Comparison of ENCODE assay signal across 28 cellular contexts in the genomic region with DNA sequence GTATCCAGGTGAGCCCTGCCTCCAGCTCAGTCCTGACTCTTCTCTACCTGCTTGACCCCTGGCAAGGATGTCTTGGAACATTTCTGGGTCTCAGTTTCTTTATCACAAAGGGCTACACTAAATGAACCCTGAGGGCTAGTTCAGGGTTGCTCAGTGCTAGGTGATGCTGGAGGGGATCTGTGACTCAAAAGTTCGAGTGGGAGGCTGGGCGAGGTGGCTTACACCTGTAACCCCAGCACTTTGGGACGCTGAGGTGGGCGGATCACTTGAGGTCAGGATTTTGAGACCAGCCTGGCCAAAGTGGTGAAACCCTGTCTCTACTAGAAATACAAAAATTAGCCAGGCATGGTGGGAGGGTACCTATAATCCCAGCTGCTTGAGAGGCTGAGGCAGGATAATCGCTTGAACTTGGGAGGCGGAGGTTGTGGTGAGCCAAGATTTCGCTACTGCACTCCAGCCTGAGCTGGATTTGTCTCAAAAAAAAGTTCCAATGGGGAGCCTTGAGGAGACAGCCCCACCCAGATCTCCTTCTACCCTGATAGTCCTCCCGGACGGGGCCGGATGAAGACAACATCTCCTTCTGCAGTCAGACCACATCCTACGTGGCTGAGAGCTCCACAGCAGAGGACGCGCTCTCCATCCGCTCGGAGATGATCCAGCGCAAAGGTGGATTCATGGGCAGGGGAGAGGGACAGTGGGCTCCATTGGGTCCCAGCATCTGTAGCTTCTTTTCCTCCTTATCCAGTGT. TPM values are rescaled to one million over a fixed set of nuclear protein-coding genes. Genes with fewer than 3 reads are reported as not detected.
DNase-seq lines count a peak whose midpoint lies in the region; ATAC-seq, FAIRE-seq and TF ChIP-seq lines count a peak whose summit lies in the region.
"Had no signal": no experiment of that assay in that cellular context is flagged by ENCODE, and none has a peak within 500 bp of the region (broad histone marks: within the 10 kb centered on the region; RNA-seq: fewer than 3 reads in every experiment).

No MANE protein-coding gene starts in this region.

- no peaks in the 10 kb centered on the region for H3K27me3 Mint-ChIP-seq in mesothelial cell of epicardium (ENCODE audit: low read depth)
- H3K27me3 Mint-ChIP-seq: activated CD8-positive, alpha-beta T cell treated with anti-CD3 and anti-CD28 coated beads for 36 hours had no signal

- intact Hi-C loops in K562 (cut with micrococcal nuclease), result no loop called here
- intact Hi-C loops in testis (cut with DNase I; ENCODE audit: low total_unique reads), result no loop called here

- FAIRE-seq in K562 (lab: Jason Lieb, UNC), result no peak

- peaks cover 68% of the 10 kb centered on the region for H3K4me1 Mint-ChIP-seq in mesothelial cell of epicardium

- peaks cover 7% of the 10 kb centered on the region for H3F3A ChIP-seq in SK-N-SH (replicated peaks; ENCODE audit: insufficient read depth)

- no peak overlapping the region for H3K4me3 ChIP-seq in SK-N-SH (ENCODE audit: low read depth in 2 of 2, low read length in 1 of 2)
- H3K4me3 ChIP-seq in K562, result no peak overlapping the region
- no peak overlapping the region for H3K4me3 ChIP-seq in testis
- H3K4me3 ChIP-seq: heart left ventricle, left lung, mucosa of descending colon, smooth muscle cell, upper lobe of left lung had no signal

- H3K4me3 Mint-ChIP-seq in mesothelial cell of epicardium, result no peak overlapping the region
- H3K4me3 Mint-ChIP-seq: activated CD8-positive, alpha-beta T cell treated with anti-CD3 and anti-CD28 coated beads for 36 hours; endodermal cell had no signal

- H3K9ac ChIP-seq in SK-N-SH (no peak overlapping the region), K562 (ENCODE audit: insufficient read depth in 1 of 2, low read depth in 2 of 2, low read length in 2 of 2) (peak overlapping the region in 1 of 2 experiments; percentile 33; a peak in 2 of 4 replicates)

- TF ChIP-seq CTCF in SK-N-SH (IDR thresholded peaks at IDR 0.05) (no peak), K562 (IDR thresholded peaks at IDR 0.05 in 2 of 3, conservative IDR thresholded peaks at IDR 0.05 in 1 of 3; ENCODE audit: insufficient read depth in 2 of 3, low read depth in 1 of 3, low read length in 3 of 3) (no peak), mesothelial cell of epicardium (IDR thresholded peaks at IDR 0.05; ENCODE audit: unreplicated experiment) (no peak), testis (IDR thresholded peaks at IDR 0.05) (no peak)

- BruUV-seq in K562 (replicated peaks; lab: Mats Ljungman, UMichigan), result no TSS peak

- H3K9me3 ChIP-seq in SK-N-SH (no peaks in the 10 kb centered on the region), K562 (replicated peaks; ENCODE audit: control insufficient read depth, insufficient read depth, low read depth, low read length) (no peaks in the 10 kb centered on the region), testis (no peaks in the 10 kb centered on the region)
- H3K9me3 ChIP-seq: heart left ventricle, left lung, mucosa of descending colon, upper lobe of left lung had no signal

- in situ Hi-C loops in K562 (cut with MboI), result loop anchor here (10.0 kb wide), 1 partner anchor 53 kb away; no protein-coding TSS in a partner anchor

- H3K9me1 ChIP-seq in K562 (ENCODE audit: control insufficient read depth, insufficient read depth, low read length), result peaks cover 6% of the 10 kb centered on the region

- ATAC-seq in SK-N-SH treated with all-trans-retinoic acid at 6 μM for 48 hours, result no peak
- no peak for ATAC-seq in K562
- ATAC-seq in GM19023 (IDR thresholded peaks at IDR 0.05; ENCODE audit: unreplicated experiment), result no peak
- ATAC-seq in GM21423 (IDR thresholded peaks at IDR 0.05; ENCODE audit: unreplicated experiment), result no peak
- ATAC-seq: activated CD8-positive, alpha-beta T cell treated with anti-CD3 and anti-CD28 coated beads for 36 hours; left lung; mucosa of descending colon had no signal

- CTCF ChIA-PET in SK-N-SH (lab: Yijun Ruan, JAX) (interaction anchor here (1.0 to 19.0 kb wide), 2 partner anchors 18 to 58 kb away, joined by 4 to 392 read pairs; partner anchors contain the start of gene SYNC), K562 (lab: Yijun Ruan, JAX; ENCODE audit: low intra/inter-chr PET ratio) (interaction anchor here (1.2 kb wide), 1 partner anchor 52 kb away, joined by 5 read pairs; no protein-coding TSS in a partner anchor), HEK293T (lab: Yijun Ruan, JAX) (interaction anchor here (2.1 kb wide), 1 partner anchor 56 kb away, joined by 7 read pairs; no protein-coding TSS in a partner anchor)

- H3K79me2 ChIP-seq in SK-N-SH (ENCODE audit: insufficient read depth) (no peaks in the 10 kb centered on the region), K562 (ENCODE audit: control insufficient read depth, insufficient read depth, low read length) (peaks cover 19% of the 10 kb centered on the region; the same call in 2 of the 3 replicates)

- no peaks in the 10 kb centered on the region for H3K9me3 Mint-ChIP-seq in mesothelial cell of epicardium
- H3K9me3 Mint-ChIP-seq: activated CD8-positive, alpha-beta T cell treated with anti-CD3 and anti-CD28 coated beads for 36 hours; endodermal cell had no signal

- TF ChIP-seq RAD21 in SK-N-SH (IDR thresholded peaks at IDR 0.05; ENCODE audit: low read length) (no peak), K562 (CRISPR knock-in tag; conservative IDR thresholded peaks at IDR 0.05 in 1 of 2, IDR thresholded peaks at IDR 0.05 in 1 of 2) (no peak)

- H3K36me3 ChIP-seq in SK-N-SH (replicated peaks in 1 of 2; ENCODE audit: control insufficient read depth in 1 of 2, insufficient read depth in 2 of 2, low read length in 1 of 2), result peaks cover 0 to 6% of the 10 kb centered on the region in 2 experiments
- peaks cover 65% of the 10 kb centered on the region; the same call in 2 of the 3 replicates for H3K36me3 ChIP-seq in K562 (ENCODE audit: control insufficient read depth, insufficient read depth, low read length)
- H3K36me3 ChIP-seq in testis (ENCODE audit: low read depth, missing control alignments), result no peaks in the 10 kb centered on the region

- no peaks in the 10 kb centered on the region for H3K27me3 ChIP-seq in SK-N-SH (ENCODE audit: insufficient read depth)
- H3K27me3 ChIP-seq in K562 (ENCODE audit: control insufficient read depth in 2 of 2, insufficient read depth in 2 of 2, low read length in 2 of 2), result no peaks in the 10 kb centered on the region
- no peaks in the 10 kb centered on the region for H3K27me3 ChIP-seq in testis
- H3K27me3 ChIP-seq: heart left ventricle, left lung, upper lobe of left lung had no signal

- H3K36me3 Mint-ChIP-seq in mesothelial cell of epicardium, result peaks cover 16% of the 10 kb centered on the region

- H3K9me2 ChIP-seq in SK-N-SH, result no peaks in the 10 kb centered on the region

- no peak overlapping the region for H2AFZ ChIP-seq in SK-N-SH (ENCODE audit: low read depth)
- H2AFZ ChIP-seq in K562 (ENCODE audit: low read depth, low read length), result no peak overlapping the region

- POLR2A ChIA-PET in SK-N-SH (lab: Yijun Ruan, JAX), result no interaction called here
- POLR2A ChIA-PET in K562 (lab: Yijun Ruan, JAX), result interaction anchor here (0.9 to 3.4 kb wide), 7 partner anchors 8 to 59 kb away, joined by 3 to 19 read pairs (median 5); no protein-coding TSS in a partner anchor
- POLR2A ChIA-PET in HEK293T (lab: Yijun Ruan, JAX), result no interaction called here

- H4K20me1 ChIP-seq in SK-N-SH (ENCODE audit: insufficient read depth) (no peaks in the 10 kb centered on the region), K562 (replicated peaks; ENCODE audit: control insufficient read depth, insufficient read depth, low read length) (peaks cover 29% of the 10 kb centered on the region; the same call in 1 of the 2 replicates)

- DNase-seq in SK-N-SH (no peak), K562 (ENCODE audit: extremely low read depth in 1 of 4, low spot score in 3 of 4) (no peak), mesothelial cell of epicardium (ENCODE audit: low spot score in 2 of 2, unreplicated experiment in 2 of 2) (no peak), testis (peak; percentile 68), HEK293T (ENCODE audit: extremely low spot score) (no peak)
- DNase-seq: 8988T; activated CD4-positive, CD25-positive, alpha-beta regulatory T cell treated with anti-CD3 and anti-CD28 coated beads, Interleukin-2, amount 50 U/mL, for 72 hours; activated CD8-positive, alpha-beta T cell treated with anti-CD3 and anti-CD28 coated beads for 36 hours; activated gamma-delta T cell treated with Interleukin-2 at 50 U/mL for 16 hours; activated T-cell treated with anti-CD3 and anti-CD28 coated beads for 4 hours; COR-L47; cortex of kidney; DMS79; endodermal cell; heart left ventricle; left lung; NCI-H1048; NCI-H345; NK-92 treated with Interleukin-12 subunit alpha and Interleukin-12 subunit beta, amount 100 ng/mL, for 24 hours; RPMI8226; stimulated activated CD4-positive, alpha-beta T cell treated with anti-CD3 and anti-CD28 coated beads, Interleukin-2, amount 100 ng/mL, for 48 hours; stimulated activated naive CD4-positive, alpha-beta T cell treated with Interleukin-2 at 50 U/mL for 16 hours; upper lobe of left lung had no signal

- TF ChIP-seq POLR2A in K562 (conservative IDR thresholded peaks at IDR 0.05), result no peak
- no peak for TF ChIP-seq POLR2A in testis (IDR thresholded peaks at IDR 0.05)

- 92% methylated on average over 16 of the region's 16 CpGs for WGBS in SK-N-SH (ENCODE audit: low lambda C conversion rate)
- WGBS in K562 (ENCODE audit: insufficient coverage, low coverage, missing lambda C conversion rate), result 58% methylated on average over 16 of the region's 16 CpGs
- WGBS in testis, 2 donors, result 62 to 63% methylated on average over 16 of the region's 16 CpGs

- H3K27ac ChIP-seq in SK-N-SH (ENCODE audit: low read depth in 2 of 2, low read length in 1 of 2) (peak overlapping the region in 1 of 2 experiments; percentile 46; a peak in 2 of 4 replicates), K562 (ENCODE audit: extremely low read depth, low read depth, low read length) (no peak overlapping the region), testis (peak overlapping the region; percentile 9 to 42)
- H3K27ac ChIP-seq: heart left ventricle, left lung had no signal

- H3K27ac Mint-ChIP-seq in mesothelial cell of epicardium, result peak overlapping the region; percentile 77
- H3K27ac Mint-ChIP-seq: activated CD8-positive, alpha-beta T cell treated with anti-CD3 and anti-CD28 coated beads for 36 hours; endodermal cell had no signal

- no peak for TF ChIP-seq EP300 in SK-N-SH (IDR thresholded peaks at IDR 0.05; ENCODE audit: borderline replicate concordance in 1 of 2, low read depth in 1 of 2, low read length in 1 of 2)
- no peak for TF ChIP-seq EP300 in K562 (IDR thresholded peaks at IDR 0.05; ENCODE audit: low read length)

- H3K4me2 ChIP-seq in SK-N-SH (peak overlapping the region; percentile 34; the same call in 1 of the 2 replicates), K562 (ENCODE audit: insufficient read depth, low read length) (no peak overlapping the region)
- H3K4me2 ChIP-seq: smooth muscle cell had no signal

- H3K4me1 ChIP-seq in SK-N-SH (ENCODE audit: control insufficient read depth in 1 of 2, insufficient read depth in 2 of 2, low read depth in 1 of 2, low read length in 1 of 2), result peaks cover 14 to 33% of the 10 kb centered on the region in 2 experiments
- H3K4me1 ChIP-seq in K562 (replicated peaks in 1 of 2; ENCODE audit: control insufficient read depth in 2 of 2, insufficient read depth in 2 of 2, low read length in 2 of 2), result peaks cover 12 to 49% of the 10 kb centered on the region in 2 experiments; a peak in 3 of 5 replicates
- H3K4me1 ChIP-seq in testis, result peaks cover 37% of the 10 kb centered on the region

RNA-seq across cellular contexts. Expression of gene YARS1, which starts 48.9 kb away (rescaled TPM):
- polyA plus RNA-seq in SK-N-SH (2012; rRNA removed) (31.9 and 46.3 TPM in 2 replicates), K562 (2011; rRNA removed) (166 and 174 TPM in 2 replicates), K562 (2014; fragmentation: Illumina TruSeq; extraction: Trizol) (312 and 330 TPM in 2 replicates), K562 (2014; fragmentation: Nextera tagmentation; extraction: Ambion mirVana) (10 to 100 TPM; 66.2 to 92.8 TPM), K562 (2014; rRNA removed) (182 and 201 TPM in 2 replicates), testis (ENCODE audit: insufficient read depth, low read depth, low replicate concordance) (110 TPM)
- polyA plus RNA-seq in SK-N-SH (2012; cell fraction: cytosol; rRNA removed), result 41.7 and 41.8 TPM in 2 replicates
- polyA plus RNA-seq in SK-N-SH (2012; cell fraction: nucleus; rRNA removed), result 65.5 and 101 TPM in 2 replicates
- 469 and 618 TPM in 2 replicates for total RNA-seq in K562 (2011; cell fraction: chromatin; rRNA removed; ENCODE audit: low replicate concordance)
- total RNA-seq in K562 (2011; cell fraction: nucleolus; rRNA removed), result 286 and 302 TPM in 2 replicates
- 416 and 469 TPM in 2 replicates for total RNA-seq in K562 (2011; cell fraction: nucleoplasm; rRNA removed)
- total RNA-seq in K562 (2014; rRNA removed) (336 and 418 TPM in 2 replicates), K562 (2014; rRNA removed; fragmentation: Illumina TruSeq; extraction: Trizol) (207 and 229 TPM in 2 replicates), K562 (2015; rRNA removed; fragmentation: Illumina TruSeq; extraction: Trizol) (127 TPM in 2 replicates), K562 (2021) (276 and 306 TPM in 2 replicates), mesothelial cell of epicardium (101 to 105 TPM (median 101 TPM) in 3 replicates), testis (10 to 100 TPM; 79.8 to 96.6 TPM)
- 69.3 and 114 TPM in 2 replicates for polyA plus RNA-seq in K562 (2011; cell fraction: cytosol; rRNA removed)
- polyA plus RNA-seq in K562 (2011; cell fraction: nucleus; rRNA removed), result 229 and 316 TPM in 2 replicates
- 197 and 532 TPM in 2 replicates for polyA plus RNA-seq in K562 (2012)
- polyA minus RNA-seq in K562 (2011; rRNA and poly(A)+ RNA removed), result 215 and 273 TPM in 2 replicates
- polyA minus RNA-seq in K562 (2011; cell fraction: cytosol; rRNA and poly(A)+ RNA removed), result 116 and 173 TPM in 2 replicates
- 55.7 and 137 TPM in 2 replicates for polyA minus RNA-seq in K562 (2011; cell fraction: nucleus; rRNA and poly(A)+ RNA removed)

RNA-seq across cellular contexts. Expression of gene S100PBP, which starts 49.2 kb away (rescaled TPM):
- 13.2 and 19.2 TPM in 2 replicates for polyA plus RNA-seq in SK-N-SH (2012; rRNA removed)
- polyA plus RNA-seq in SK-N-SH (2012; cell fraction: cytosol; rRNA removed), result 16.3 and 16.6 TPM in 2 replicates
- polyA plus RNA-seq in SK-N-SH (2012; cell fraction: nucleus; rRNA removed), result 23.7 and 53.3 TPM in 2 replicates
- total RNA-seq in K562 (2011; cell fraction: chromatin; rRNA removed; ENCODE audit: low replicate concordance), result 129 and 333 TPM in 2 replicates
- total RNA-seq in K562 (2011; cell fraction: nucleolus; rRNA removed), result 72.0 and 90.1 TPM in 2 replicates
- total RNA-seq in K562 (2011; cell fraction: nucleoplasm; rRNA removed), result 168 and 289 TPM in 2 replicates
- 22.8 and 25.7 TPM in 2 replicates for total RNA-seq in K562 (2014; rRNA removed)
- total RNA-seq in K562 (2014; rRNA removed; fragmentation: Illumina TruSeq; extraction: Trizol), result 60.2 and 71.1 TPM in 2 replicates
- total RNA-seq in K562 (2015; rRNA removed; fragmentation: Illumina TruSeq; extraction: Trizol), result 36.3 and 45.2 TPM in 2 replicates
- 39.7 and 51.4 TPM in 2 replicates for total RNA-seq in K562 (2021)
- polyA plus RNA-seq in K562 (2011; rRNA removed), result 58.9 and 59.8 TPM in 2 replicates
- polyA plus RNA-seq in K562 (2011; cell fraction: cytosol; rRNA removed), result 11.6 and 25.9 TPM in 2 replicates
- polyA plus RNA-seq in K562 (2011; cell fraction: nucleus; rRNA removed), result 46.3 and 64.2 TPM in 2 replicates
- 17.6 and 23.2 TPM in 2 replicates for polyA plus RNA-seq in K562 (2012)
- polyA plus RNA-seq in K562 (2014; fragmentation: Illumina TruSeq; extraction: Trizol), result 29.4 and 32.9 TPM in 2 replicates
- polyA plus RNA-seq in K562 (2014; fragmentation: Nextera tagmentation; extraction: Ambion mirVana), result 10 to 100 TPM; 22.9 to 31.8 TPM
- 29.3 and 37.7 TPM in 2 replicates for polyA plus RNA-seq in K562 (2014; rRNA removed)
- polyA minus RNA-seq in K562 (2011; rRNA and poly(A)+ RNA removed), result 81.4 and 115 TPM in 2 replicates
- polyA minus RNA-seq in K562 (2011; cell fraction: cytosol; rRNA and poly(A)+ RNA removed), result 23.3 and 23.8 TPM in 2 replicates
- polyA minus RNA-seq in K562 (2011; cell fraction: nucleus; rRNA and poly(A)+ RNA removed), result 27.1 and 58.4 TPM in 2 replicates
- total RNA-seq in mesothelial cell of epicardium, result 61.8 to 66.8 TPM (median 62.1 TPM) in 3 replicates
- 100 to 1,000 TPM; 120 to 133 TPM for total RNA-seq in testis
- 99.7 TPM for polyA plus RNA-seq in testis (ENCODE audit: insufficient read depth, low read depth, low replicate concordance)

Comparison
In these comparisons a context has a peak if more than half of its experiments do, and no peak if none do; other contexts are left out.
1. Of the 27 proteins assayed by ChIP-seq in both K562 and SK-N-SH: peak only in K562: ZBTB33; only in SK-N-SH: none; in both: none; in neither: 26.